27 cellular contexts compared by ENCODE assay signal in the genomic region with DNA sequence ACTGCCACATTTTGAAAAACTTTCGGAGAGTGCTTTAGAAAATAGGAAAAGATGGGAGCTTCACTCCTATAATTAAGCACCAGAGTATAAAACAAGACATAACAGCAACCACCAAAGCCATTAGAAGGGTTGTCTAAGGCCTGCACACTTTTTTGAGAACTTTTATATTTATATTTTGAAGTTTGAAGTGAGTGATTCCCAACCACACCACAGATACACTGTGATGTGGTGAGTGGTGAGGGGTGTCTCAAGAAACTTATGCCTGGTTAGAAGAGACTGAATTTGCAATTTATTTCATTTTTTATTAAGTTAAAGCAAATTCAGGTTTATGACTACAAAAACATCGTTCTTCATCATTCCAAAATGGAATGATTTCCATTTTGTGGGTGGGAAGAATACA.
"Had no signal": no experiment of that assay in that cellular context is flagged by ENCODE, and none has a peak within 500 bp of the region (broad histone marks: within the 10 kb centered on the region; RNA-seq: fewer than 3 reads in every experiment).

No MANE protein-coding gene starts in this region.

- H3K4me1 Mint-ChIP-seq: nephron; neural progenitor cell; stimulated activated naive B cell treated with anti-CD40 and anti-IgM and Interleukin-4, amounts not matched to agents 10 μg/mL and 1 μg/mL and 100 μg/mL, for 72 hours had no signal

- H3K4me1 ChIP-seq: neural progenitor cell, psoas muscle, right lobe of liver, sigmoid colon, stomach, thyroid gland, tibial nerve, upper lobe of left lung, vagina had no signal

- H3K9me3 Mint-ChIP-seq: nephron; neural progenitor cell; stimulated activated effector memory CD8-positive, alpha-beta T cell treated with anti-CD3 and anti-CD28 coated beads, Interleukin-12 subunit alpha, Interleukin-12 subunit beta, amount 100 ng/mL, for 72 hours; stimulated activated naive B cell treated with anti-CD40 and anti-IgM and Interleukin-4, amounts not matched to agents 10 μg/mL and 1 μg/mL and 100 μg/mL, for 72 hours; stimulated activated naive CD8-positive, alpha-beta T cell treated with anti-CD3 and anti-CD28 coated beads, Interleukin-15, Interleukin-2, amounts not matched to agents 100 ng/mL and 50 ng/mL, for 24 hours had no signal

- H3K27ac ChIP-seq: neural progenitor cell, ovary, parathyroid adenoma, psoas muscle, right lobe of liver, sigmoid colon, stomach, thoracic aorta, thyroid gland, tibial nerve, upper lobe of left lung, vagina had no signal

- H3K27me3 Mint-ChIP-seq: progenitor cell of endocrine pancreas; stimulated activated naive CD8-positive, alpha-beta T cell treated with anti-CD3 and anti-CD28 coated beads, Interleukin-15, Interleukin-2, amounts not matched to agents 100 ng/mL and 50 ng/mL, for 24 hours had no signal

- H3K4me3 ChIP-seq: neural progenitor cell, ovary, psoas muscle, right lobe of liver, sigmoid colon, stomach, thoracic aorta, thyroid gland, tibial nerve, upper lobe of left lung, vagina had no signal

- H3K36me3 ChIP-seq: neural progenitor cell, ovary, right lobe of liver, sigmoid colon, stomach, thoracic aorta, thyroid gland, upper lobe of left lung, vagina had no signal

- H3K9ac ChIP-seq: neural progenitor cell, parathyroid adenoma had no signal

- H3K27ac Mint-ChIP-seq: nephron; neural progenitor cell; progenitor cell of endocrine pancreas; stimulated activated effector memory CD8-positive, alpha-beta T cell treated with anti-CD3 and anti-CD28 coated beads, Interleukin-12 subunit alpha, Interleukin-12 subunit beta, amount 100 ng/mL, for 72 hours; stimulated activated naive B cell treated with anti-CD40 and anti-IgM and Interleukin-4, amounts not matched to agents 10 μg/mL and 1 μg/mL and 100 μg/mL, for 72 hours; stimulated activated naive CD8-positive, alpha-beta T cell treated with anti-CD3 and anti-CD28 coated beads, Interleukin-15, Interleukin-2, amounts not matched to agents 100 ng/mL and 50 ng/mL, for 24 hours had no signal

- H3K9me3 ChIP-seq: ovary, psoas muscle, right lobe of liver, sigmoid colon, stomach, thoracic aorta, thyroid gland, tibial nerve, upper lobe of left lung, vagina had no signal

- H3K4me3 Mint-ChIP-seq: nephron; neural progenitor cell; stimulated activated effector memory CD8-positive, alpha-beta T cell treated with anti-CD3 and anti-CD28 coated beads, Interleukin-12 subunit alpha, Interleukin-12 subunit beta, amount 100 ng/mL, for 72 hours; stimulated activated naive B cell treated with anti-CD40 and anti-IgM and Interleukin-4, amounts not matched to agents 10 μg/mL and 1 μg/mL and 100 μg/mL, for 72 hours; stimulated activated naive CD8-positive, alpha-beta T cell treated with anti-CD3 and anti-CD28 coated beads, Interleukin-15, Interleukin-2, amounts not matched to agents 100 ng/mL and 50 ng/mL, for 24 hours had no signal

- DNase-seq: occipital lobe; ovary; posterior cingulate gyrus; psoas muscle; right cardiac atrium; right lobe of liver; sigmoid colon; small intestine; stimulated activated CD4-positive, alpha-beta T cell treated with anti-CD3 and anti-CD28 coated beads, Interleukin-15, amount 100 ng/mL, for 24 hours; stimulated activated CD4-positive, alpha-beta T cell treated with anti-CD3 and anti-CD28 coated beads, Interleukin-2, amount 100 ng/mL, for 24 hours; stimulated activated CD4-positive, alpha-beta T cell treated with anti-CD3 and anti-CD28 coated beads, Interleukin-2, amount 100 ng/mL, for 48 hours; stimulated activated CD4-positive, alpha-beta T cell treated with anti-CD3 and anti-CD28 coated beads, Interleukin-4, amount 100 ng/mL, for 24 hours; stimulated activated naive B cell treated with anti-CD40 and anti-IgM and Interleukin-4, amounts not matched to agents 10 μg/mL and 1 μg/mL and 100 μg/mL, for 72 hours; stimulated activated naive CD4-positive, alpha-beta T cell treated with Interleukin-2 at 50 U/mL for 16 hours; stomach; thyroid gland; trophoblast cell; upper lobe of left lung had no signal

- H3K36me3 Mint-ChIP-seq: neural progenitor cell; stimulated activated effector memory CD8-positive, alpha-beta T cell treated with anti-CD3 and anti-CD28 coated beads, Interleukin-12 subunit alpha, Interleukin-12 subunit beta, amount 100 ng/mL, for 72 hours; stimulated activated naive B cell treated with anti-CD40 and anti-IgM and Interleukin-4, amounts not matched to agents 10 μg/mL and 1 μg/mL and 100 μg/mL, for 72 hours had no signal

- H3K27me3 ChIP-seq: neural progenitor cell, ovary, right lobe of liver, sigmoid colon, stomach, thyroid gland, tibial nerve, upper lobe of left lung, vagina had no signal

- ATAC-seq: psoas muscle; right cardiac atrium; right lobe of liver; stimulated activated effector memory CD8-positive, alpha-beta T cell treated with anti-CD3 and anti-CD28 coated beads, Interleukin-12 subunit alpha, Interleukin-12 subunit beta, amount 100 ng/mL, for 72 hours; stimulated activated naive B cell treated with anti-CD40 and anti-IgM and Interleukin-4, amounts not matched to agents 10 μg/mL and 1 μg/mL and 100 μg/mL, for 72 hours had no signal
